1 cellular context compared by ENCODE assay signal in genomic region chr12:56688129-56688845, GRCh38.
TF ChIP-seq lines count a peak whose summit lies in the region.

TSS of gene PTGES3 (minus strand) at chr12:56688284. CDS start at chr12:56687999, 285 bp downstream.

TF ChIP-seq in HepG2, 621 proteins besides CTCF, POLR2A, EP300 and RAD21 (continued from another document and continues in another):
- TF ChIP-seq PRDM4 (CRISPR knock-in tag; IDR thresholded peaks at IDR 0.05; ENCODE audit: borderline replicate concordance) (peak; percentile 59; the same call in 1 of the 2 replicates), KLF16 (CRISPR knock-in tag; IDR thresholded peaks at IDR 0.05) (peak in 1 of 2 experiments; percentile 98; a peak in 2 of 4 replicates), ZNF580 (CRISPR knock-in tag; IDR thresholded peaks at IDR 0.05; ENCODE audit: borderline replicate concordance, low read depth) (peak; percentile 77; the same call in 1 of the 2 replicates), RBAK (CRISPR knock-in tag; IDR thresholded peaks at IDR 0.05) (no peak), ZNF383 (CRISPR knock-in tag; IDR thresholded peaks at IDR 0.05; ENCODE audit: borderline replicate concordance) (no peak), ZNF205 (CRISPR knock-in tag; IDR thresholded peaks at IDR 0.05) (peak; percentile 95), ZBTB39 (CRISPR knock-in tag; IDR thresholded peaks at IDR 0.05) (peak; percentile 59; the same call in 1 of the 2 replicates), PRMT3 (CRISPR knock-in tag; IDR thresholded peaks at IDR 0.05; ENCODE audit: borderline replicate concordance, low read depth) (no peak), GLMP (CRISPR knock-in tag; IDR thresholded peaks at IDR 0.05; ENCODE audit: borderline replicate concordance) (no peak), ZBTB37 (CRISPR knock-in tag; IDR thresholded peaks at IDR 0.05) (no peak), RERE (CRISPR knock-in tag; IDR thresholded peaks at IDR 0.05; ENCODE audit: low read depth) (no peak; the same call in 1 of the 2 replicates), PHF5A (CRISPR knock-in tag; IDR thresholded peaks at IDR 0.05; ENCODE audit: low read depth, unreplicated experiment) (peak; percentile 68), HNF1B (CRISPR knock-in tag; IDR thresholded peaks at IDR 0.05) (peak; percentile 88), TRIM22 (IDR thresholded peaks at IDR 0.05) (no peak), TEAD3 (CRISPR knock-in tag; optimal IDR thresholded peaks at IDR 0.05; ENCODE audit: borderline replicate concordance) (peak; percentile 73), ATM (IDR thresholded peaks at IDR 0.05; ENCODE audit: borderline replicate concordance) (no peak), FOXC1 (CRISPR knock-in tag; IDR thresholded peaks at IDR 0.05; ENCODE audit: borderline replicate concordance) (peak; percentile 98), CCDC6 (CRISPR knock-in tag; IDR thresholded peaks at IDR 0.05) (peak; percentile 95), KDM5A (IDR thresholded peaks at IDR 0.05; ENCODE audit: borderline replicate concordance, low read length) (peak; percentile 55; the same call in 1 of the 2 replicates), ZBTB20 (CRISPR knock-in tag; IDR thresholded peaks at IDR 0.05; ENCODE audit: borderline replicate concordance, low read depth) (peak; percentile 77; the same call in 1 of the 2 replicates), SRY (CRISPR knock-in tag; IDR thresholded peaks at IDR 0.05) (peak; percentile 97), SRSF4 (IDR thresholded peaks at IDR 0.05; ENCODE audit: low read depth, low read length, poor library complexity, severe bottlenecking) (no peak), SP4 (CRISPR knock-in tag; IDR thresholded peaks at IDR 0.05) (peak; percentile 54), ZNF790 (CRISPR knock-in tag; IDR thresholded peaks at IDR 0.05; ENCODE audit: borderline replicate concordance) (peak; percentile 68; the same call in 1 of the 2 replicates), ZNF430 (CRISPR knock-in tag; IDR thresholded peaks at IDR 0.05) (peak; percentile 95), ZNF609 (CRISPR knock-in tag; IDR thresholded peaks at IDR 0.05; ENCODE audit: borderline replicate concordance) (no peak; the same call in 1 of the 2 replicates), HDAC6 (IDR thresholded peaks at IDR 0.05; ENCODE audit: low read depth, low read length) (no peak), KLF6 (CRISPR knock-in tag; IDR thresholded peaks at IDR 0.05) (peak; percentile 99), MLX (CRISPR knock-in tag; IDR thresholded peaks at IDR 0.05) (peak; percentile 15; the same call in 1 of the 2 replicates)
